ENCODE assay signal across 27 cellular contexts in genomic region chr9:20352531-20352930, GRCh38.
"Had no signal": no experiment of that assay in that cellular context is flagged by ENCODE, and none has a peak within 500 bp of the region (broad histone marks: within the 10 kb centered on the region; RNA-seq: fewer than 3 reads in every experiment).

No MANE protein-coding gene starts in this region.

- H3K27ac ChIP-seq: breast epithelium, esophagus muscularis mucosa, gastroesophageal sphincter, hepatocyte, right atrium auricular region, spleen, suprapubic skin had no signal

- H3K27ac Mint-ChIP-seq: activated CD4-positive, alpha-beta memory T cell treated with anti-CD3 and anti-CD28 coated beads, Interleukin-2, amount 10 ng/mL, durations not matched to agents 7 days and 5 days; activated naive CD8-positive, alpha-beta T cell treated with anti-CD3 and anti-CD28 coated beads, Interleukin-2, amount 50 U/mL, for 24 hours; dendritic cell treated with granulocyte-macrophage colony-stimulating factor and Interleukin-4, amounts not matched to agents 40 ng/mL and 50 ng/mL, for 4 days; endodermal cell; T-helper 17 cell had no signal

- H3K4me1 ChIP-seq: breast epithelium, uterus had no signal

- H3K4me1 Mint-ChIP-seq: T-helper 17 cell had no signal

- DNase-seq: activated CD4-positive, alpha-beta memory T cell treated with anti-CD3 and anti-CD28 coated beads, Interleukin-2, amount 10 ng/mL, durations not matched to agents 7 days and 5 days; activated CD4-positive, alpha-beta T cell treated with anti-CD3 and anti-CD28 coated beads for 1 hour; activated CD4-positive, alpha-beta T cell treated with anti-CD3 and anti-CD28 coated beads, Interleukin-2, amount 10 ng/mL, durations not matched to agents 7 days and 5 days; activated CD8-positive, alpha-beta memory T cell treated with anti-CD3 and anti-CD28 coated beads, Interleukin-2, amount 50 U/mL, for 48 hours; activated gamma-delta T cell; activated naive CD4-positive, alpha-beta T cell treated with anti-CD3 and anti-CD28 coated beads, Interleukin-2, amount 50 U/mL, for 16 hours; activated naive CD8-positive, alpha-beta T cell treated with anti-CD3 and anti-CD28 coated beads, Interleukin-2, amount 50 U/mL, for 24 hours; activated T-cell treated with anti-CD3 and anti-CD28 coated beads, Interleukin-2, amount 50 U/mL, for 24 hours; amygdala; central memory CD4-positive, alpha-beta T cell; endodermal cell; islet precursor cell; left colon; naive thymus-derived CD8-positive, alpha-beta T cell; spleen; stimulated activated naive CD4-positive, alpha-beta T cell; T-helper 17 cell; T1000; uterus had no signal

- H3K36me3 ChIP-seq: breast epithelium, right atrium auricular region, uterus had no signal

- H3K27me3 Mint-ChIP-seq: activated CD4-positive, alpha-beta memory T cell treated with anti-CD3 and anti-CD28 coated beads, Interleukin-2, amount 10 ng/mL, durations not matched to agents 7 days and 5 days; activated CD4-positive, alpha-beta T cell treated with anti-CD3 and anti-CD28 coated beads, Interleukin-2, amount 10 ng/mL, durations not matched to agents 7 days and 5 days; activated naive CD8-positive, alpha-beta T cell treated with anti-CD3 and anti-CD28 coated beads, Interleukin-2, amount 50 U/mL, for 24 hours; activated T-cell treated with anti-CD3 and anti-CD28 coated beads, Interleukin-2, amount 50 U/mL, for 24 hours; dendritic cell treated with granulocyte-macrophage colony-stimulating factor and Interleukin-4, amounts not matched to agents 40 ng/mL and 50 ng/mL, for 4 days; naive thymus-derived CD8-positive, alpha-beta T cell; T-helper 17 cell had no signal

- H3K9me3 ChIP-seq: breast epithelium, esophagus muscularis mucosa, gastroesophageal sphincter, right atrium auricular region, spleen, suprapubic skin, uterus had no signal

- H3K9me3 Mint-ChIP-seq: activated CD4-positive, alpha-beta memory T cell treated with anti-CD3 and anti-CD28 coated beads, Interleukin-2, amount 10 ng/mL, durations not matched to agents 7 days and 5 days; activated CD4-positive, alpha-beta T cell treated with anti-CD3 and anti-CD28 coated beads, Interleukin-2, amount 10 ng/mL, durations not matched to agents 7 days and 5 days; activated naive CD8-positive, alpha-beta T cell treated with anti-CD3 and anti-CD28 coated beads, Interleukin-2, amount 50 U/mL, for 24 hours; activated T-cell treated with anti-CD3 and anti-CD28 coated beads, Interleukin-2, amount 50 U/mL, for 24 hours; dendritic cell treated with granulocyte-macrophage colony-stimulating factor and Interleukin-4, amounts not matched to agents 40 ng/mL and 50 ng/mL, for 4 days; endodermal cell; mesothelial cell of epicardium; naive thymus-derived CD8-positive, alpha-beta T cell had no signal

- ATAC-seq: activated naive CD8-positive, alpha-beta T cell treated with anti-CD3 and anti-CD28 coated beads, Interleukin-2, amount 50 U/mL, for 24 hours; gastroesophageal sphincter; left colon; naive thymus-derived CD8-positive, alpha-beta T cell; T-helper 17 cell had no signal

- H3K4me3 Mint-ChIP-seq: activated CD4-positive, alpha-beta memory T cell treated with anti-CD3 and anti-CD28 coated beads, Interleukin-2, amount 10 ng/mL, durations not matched to agents 7 days and 5 days; activated CD4-positive, alpha-beta T cell treated with anti-CD3 and anti-CD28 coated beads, Interleukin-2, amount 10 ng/mL, durations not matched to agents 7 days and 5 days; activated naive CD8-positive, alpha-beta T cell treated with anti-CD3 and anti-CD28 coated beads, Interleukin-2, amount 50 U/mL, for 24 hours; activated T-cell treated with anti-CD3 and anti-CD28 coated beads, Interleukin-2, amount 50 U/mL, for 24 hours; dendritic cell treated with granulocyte-macrophage colony-stimulating factor and Interleukin-4, amounts not matched to agents 40 ng/mL and 50 ng/mL, for 4 days; endodermal cell; mesothelial cell of epicardium; naive thymus-derived CD8-positive, alpha-beta T cell; T-helper 17 cell had no signal

- H3K27me3 ChIP-seq: breast epithelium, esophagus muscularis mucosa, gastroesophageal sphincter, hepatocyte, right atrium auricular region, spleen, suprapubic skin, uterus had no signal

- H3K4me3 ChIP-seq: breast epithelium, esophagus muscularis mucosa, gastroesophageal sphincter, hepatocyte, right atrium auricular region, spleen, suprapubic skin, uterus had no signal
